Comparison of ENCODE assay signal across 8 cellular contexts in the genomic region with DNA sequence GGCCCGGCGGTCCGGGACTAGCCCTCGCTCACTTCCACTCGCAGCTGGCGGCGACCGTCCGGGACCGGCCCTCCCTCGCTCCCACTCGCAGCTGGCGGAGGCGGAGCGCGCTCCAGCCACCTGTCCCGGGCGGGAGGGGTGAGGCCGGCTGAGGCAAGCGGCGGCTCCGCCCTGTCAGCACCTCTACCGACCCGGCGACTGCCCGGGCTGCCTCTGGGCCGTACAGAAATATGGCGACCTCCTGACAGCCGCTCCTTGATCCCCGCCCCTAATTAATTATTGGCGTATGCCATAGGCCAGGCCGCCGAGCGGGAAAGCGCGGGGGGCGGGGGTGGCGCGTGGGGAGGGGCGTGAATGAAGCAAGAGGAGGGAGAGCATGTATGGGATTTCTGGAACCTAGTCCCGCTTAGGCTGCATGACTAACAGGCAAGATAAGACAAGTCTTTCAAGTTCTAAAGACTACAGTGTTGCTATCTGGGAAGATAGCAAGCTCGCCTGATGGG. TPM values are rescaled to one million over a fixed set of nuclear protein-coding genes. Genes with fewer than 3 reads are reported as not detected.
DNase-seq lines count a peak whose midpoint lies in the region; ATAC-seq and TF ChIP-seq lines count a peak whose summit lies in the region.

Gene MORC4, minus strand, starts transcription at position 200 of the 503 bp plus-strand sequence. CDS start 243 bp downstream, outside the sequence.

- H3K9me2 ChIP-seq in OCI-LY7 (ENCODE audit: insufficient read depth, low read length) = no peaks in the 10 kb centered on the region

- H3K36me3 ChIP-seq in BJ (ENCODE audit: control insufficient read depth, insufficient read depth, low read length) = no peaks in the 10 kb centered on the region
- no peaks in the 10 kb centered on the region; the same call in 1 of the 2 replicates for H3K36me3 ChIP-seq in OCI-LY7 (ENCODE audit: insufficient read depth, low read length)

- CTCF ChIA-PET in BJ (lab: Yijun Ruan, JAX) (interaction anchor here (1.1 kb wide), 1 partner anchor 28 kb away, joined by 3 read pairs; no protein-coding TSS in a partner anchor), OCI-LY7 (lab: Charles Lee; ENCODE audit: unreplicated experiment) (no interaction called here)

- peak within 1 kb of the TSS; percentile 33 for H3K27ac ChIP-seq in OCI-LY7 (ENCODE audit: low read depth, low read length, poor library complexity, severe bottlenecking)

- no peaks in the 10 kb centered on the region for H4K20me1 ChIP-seq in OCI-LY7 (ENCODE audit: insufficient read depth, low read length)

- no peaks in the 10 kb centered on the region for H3K79me2 ChIP-seq in OCI-LY7 (ENCODE audit: insufficient read depth, low read depth, low read length)

- peak within 1 kb of the TSS; percentile 85 for H3K4me2 ChIP-seq in OCI-LY7 (ENCODE audit: low read length)

- no peaks in the 10 kb centered on the region for H3K27me3 ChIP-seq in BJ (ENCODE audit: control insufficient read depth, insufficient read depth, low read length)

- TF ChIP-seq CTCF in BJ (IDR thresholded peaks at IDR 0.05; ENCODE audit: insufficient read depth, low read depth, low read length) (no peak), OCI-LY7 (conservative IDR thresholded peaks at IDR 0.05; ENCODE audit: low read length) (no peak)

- intact Hi-C loops in OCI-LY7 (cut with micrococcal nuclease; ENCODE audit: unreplicated experiment) = loop anchor here (10.0 kb wide), 1 partner anchor 115 kb away; the partner anchor contains the start of gene RBM41

- POLR2A ChIA-PET in BJ (lab: Charles Lee) = no interaction called here
- POLR2A ChIA-PET in OCI-LY7 (lab: Charles Lee) = no interaction called here

- H3K4me3 ChIP-seq in BJ (ENCODE audit: low read depth, low read length) = peak within 1 kb of the TSS; percentile 64
- H3K4me3 ChIP-seq in OCI-LY7 (ENCODE audit: low read depth, low read length, poor library complexity, severe bottlenecking) = peak within 1 kb of the TSS; percentile 78

- DNase-seq in BJ (ENCODE audit: low read depth) (no peak), HS-27A (ENCODE audit: low read depth) (peak; percentile 46), OCI-LY7 (ENCODE audit: low spot score) (peak; percentile 80), fibroblast of gingiva (ENCODE audit: low read depth) (peak; percentile 77), myocyte (ENCODE audit: low read depth) (peak; percentile 80)
- DNase-seq in activated T-helper 1 cell treated with anti-CD3 and anti-CD28 coated beads, Interleukin-2, amount 50 U/mL, for 16 hours (ENCODE audit: low read depth in 1 of 2, low spot score in 1 of 2) = peak; percentile 12 to 42
- DNase-seq in stimulated activated CD8-positive, alpha-beta memory T cell treated with anti-CD3 and anti-CD28 coated beads, Interleukin-7, amount 100 ng/mL, for 48 hours (ENCODE audit: extremely low read depth in 1 of 2, low read depth in 1 of 2) = peak; percentile 37 to 54

- peak; percentile 83 for ATAC-seq in GM19455 (IDR thresholded peaks at IDR 0.05; ENCODE audit: unreplicated experiment)

- H2AFZ ChIP-seq in OCI-LY7 (ENCODE audit: low read length) = peak within 1 kb of the TSS; percentile 88

- peaks cover 9% of the 10 kb centered on the region for H3K4me1 ChIP-seq in OCI-LY7 (ENCODE audit: insufficient read depth, low read length, poor library complexity, severe bottlenecking)

- no peaks in the 10 kb centered on the region for H3K9me3 ChIP-seq in OCI-LY7 (ENCODE audit: low read length)

- BruUV-seq in OCI-LY7 (replicated peaks; lab: Mats Ljungman, UMichigan) = no TSS peak

RNA-seq across cellular contexts. Expression of gene MORC4, which starts in this region (rescaled TPM):
- polyA plus RNA-seq in BJ (2011; rRNA removed) = 12.3 and 24.2 TPM in 2 replicates
- polyA minus RNA-seq in BJ (2011; rRNA and poly(A)+ RNA removed) = 13.9 and 15.8 TPM in 2 replicates
- total RNA-seq in OCI-LY7 (2014; rRNA removed; shearing (Covaris generic)) = 6.8 and 13.4 TPM in 2 replicates
- total RNA-seq in OCI-LY7 (2022) (11.5 and 11.7 TPM in 2 replicates), myocyte (30.6 and 31.8 TPM in 2 replicates)
- polyA plus RNA-seq in myocyte (2012) = 23.9 TPM
